Comparison of ENCODE assay signal across 12 cellular contexts in the genomic region with DNA sequence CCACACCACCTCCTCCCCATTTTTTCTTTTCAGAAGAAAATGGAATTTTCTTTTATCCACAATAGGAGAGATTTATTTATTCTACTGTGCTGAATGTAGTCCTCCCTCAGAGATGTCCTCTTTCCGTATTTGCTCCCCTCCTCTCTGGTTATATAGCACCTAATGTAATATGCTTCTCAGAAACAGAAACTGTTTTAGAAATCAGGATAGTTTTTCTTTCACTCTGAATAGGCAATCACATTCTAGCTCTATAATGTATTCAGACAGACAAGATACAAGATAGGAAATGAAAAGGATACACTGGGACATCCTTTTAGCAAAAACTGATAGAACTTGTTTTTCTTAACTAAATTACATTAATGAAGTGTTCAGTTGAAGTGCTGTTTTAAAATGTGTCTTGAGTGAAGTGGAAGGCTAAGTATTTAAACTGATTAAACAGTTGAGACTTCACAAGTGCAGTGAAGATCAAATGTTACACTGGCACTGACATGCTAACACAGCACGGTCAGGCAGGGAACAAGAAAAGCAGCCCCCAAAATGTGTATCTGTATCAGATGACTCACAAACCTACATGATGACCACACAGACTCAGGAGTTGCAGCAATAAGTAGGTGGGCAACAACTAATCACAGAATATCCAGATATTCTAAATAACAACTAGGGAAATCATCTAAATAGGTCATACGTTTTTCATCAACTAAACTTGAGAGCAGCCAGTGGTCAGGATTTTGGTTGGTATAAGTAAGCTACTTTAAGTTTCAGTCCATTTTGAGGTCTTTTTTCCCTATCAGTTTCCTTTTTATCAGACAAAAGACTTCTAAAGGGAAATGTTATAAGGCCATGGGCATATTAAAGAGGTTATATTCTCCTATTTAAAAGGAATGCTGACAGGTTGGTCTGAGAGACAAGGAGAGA.
DNase-seq lines count a peak whose midpoint lies in the region; ATAC-seq and TF ChIP-seq lines count a peak whose summit lies in the region.
"Had no signal": no experiment of that assay in that cellular context is flagged by ENCODE, and none has a peak within 500 bp of the region (broad histone marks: within the 10 kb centered on the region; RNA-seq: fewer than 3 reads in every experiment).

No MANE protein-coding gene starts in this region.

- H4K20me1 ChIP-seq in OCI-LY1 (ENCODE audit: insufficient read depth, low read length): no peaks in the 10 kb centered on the region
- H4K20me1 ChIP-seq: BLaER1 had no signal

- TF ChIP-seq POLR2A in breast epithelium (IDR thresholded peaks at IDR 0.05): no peak

- no peaks in the 10 kb centered on the region for H3K27me3 ChIP-seq in CD8-positive, alpha-beta memory T cell (ENCODE audit: insufficient read depth, low read length, poor library complexity, severe bottlenecking)
- H3K27me3 ChIP-seq in OCI-LY1 (ENCODE audit: insufficient read depth, low read length): no peaks in the 10 kb centered on the region
- H3K27me3 ChIP-seq in aorta (ENCODE audit: control insufficient read depth in 1 of 2, insufficient read depth in 2 of 2, low read length in 1 of 2): no peaks in the 10 kb centered on the region
- no peaks in the 10 kb centered on the region for H3K27me3 ChIP-seq in breast epithelium
- H3K27me3 ChIP-seq: BLaER1 had no signal

- CTCF ChIA-PET in CD8-positive, alpha-beta memory T cell (lab: Charles Lee): interaction anchor here (0.7 kb wide), 1 partner anchor 1488 kb away, joined by 3 read pairs; no protein-coding TSS in a partner anchor

- peaks cover 8% of the 10 kb centered on the region; the same call in 1 of the 2 replicates for H3K79me2 ChIP-seq in OCI-LY1 (ENCODE audit: insufficient read depth, low read length)

- DNase-seq in CD8-positive, alpha-beta memory T cell: no peak
- DNase-seq in NCI-H1105 (lab: John Stamatoyannopoulos, UW) (no peak), aorta (no peak), NCI-H1436 treated with DMSO at 0.1 percent for 48 hours (lab: John Stamatoyannopoulos, UW) (no peak), breast epithelium (ENCODE audit: low spot score in 2 of 2) (no peak)
- DNase-seq: NCI-H187 had no signal

- H3K27me3 Mint-ChIP-seq in CD8-positive, alpha-beta memory T cell: no peaks in the 10 kb centered on the region

- no peak overlapping the region for H3K9ac ChIP-seq in OCI-LY1 (ENCODE audit: low read length)
- H3K9ac ChIP-seq: BLaER1 had no signal

- no peak for TF ChIP-seq CTCF in OCI-LY1 (IDR thresholded peaks at IDR 0.05; ENCODE audit: low read length)
- TF ChIP-seq CTCF in breast epithelium (IDR thresholded peaks at IDR 0.05): no peak

- POLR2A ChIA-PET in CD8-positive, alpha-beta memory T cell (lab: Charles Lee): no interaction called here

- 90 to 91% methylated on average over 3 of the region's 3 CpGs for WGBS in aorta, 2 donors

- H3K36me3 ChIP-seq in CD8-positive, alpha-beta memory T cell (ENCODE audit: insufficient read depth, low read length): no peaks in the 10 kb centered on the region
- peaks cover 98% of the 10 kb centered on the region for H3K36me3 ChIP-seq in OCI-LY1 (ENCODE audit: insufficient read depth, low read length)
- peaks cover 0 to 3% of the 10 kb centered on the region in 2 donors for H3K36me3 ChIP-seq in aorta (ENCODE audit: control insufficient read depth in 1 of 2, insufficient read depth in 2 of 2, low read length in 1 of 2)
- no peaks in the 10 kb centered on the region for H3K36me3 ChIP-seq in breast epithelium
- H3K36me3 ChIP-seq: BLaER1 had no signal

- H2AFZ ChIP-seq in OCI-LY1 (ENCODE audit: low read length): no peak overlapping the region
- H2AFZ ChIP-seq: GM23338 had no signal

- H3K36me3 Mint-ChIP-seq in CD8-positive, alpha-beta memory T cell: peaks cover 6 to 74% (median 29%) of the 10 kb centered on the region in 3 donors

- H3K4me3 ChIP-seq in CD8-positive, alpha-beta memory T cell (ENCODE audit: low read length): no peak overlapping the region
- H3K4me3 ChIP-seq in OCI-LY1 (ENCODE audit: low read depth, low read length, poor library complexity, severe bottlenecking): no peak overlapping the region
- no peak overlapping the region for H3K4me3 ChIP-seq in aorta (ENCODE audit: low read length in 2 of 2)
- H3K4me3 ChIP-seq in breast epithelium: no peak overlapping the region
- H3K4me3 ChIP-seq: BLaER1, GM23338 had no signal

- H3K27ac ChIP-seq in CD8-positive, alpha-beta memory T cell (ENCODE audit: low read depth, low read length): no peak overlapping the region
- H3K27ac ChIP-seq in OCI-LY1 (ENCODE audit: low read depth, low read length, poor library complexity, severe bottlenecking) (peak overlapping the region; percentile 8), aorta (ENCODE audit: low read depth in 1 of 2, low read length in 2 of 2) (no peak overlapping the region), breast epithelium (no peak overlapping the region)
- H3K27ac ChIP-seq: BLaER1 had no signal

- H3K9me3 Mint-ChIP-seq in CD8-positive, alpha-beta memory T cell: no peaks in the 10 kb centered on the region
- H3K9me3 Mint-ChIP-seq: GM23338, nephron had no signal

- no peaks in the 10 kb centered on the region; the same call in 1 of the 2 replicates for H3F3A ChIP-seq in OCI-LY1 (ENCODE audit: insufficient read depth, low read length)

- H3K4me1 ChIP-seq in CD8-positive, alpha-beta memory T cell (ENCODE audit: insufficient read depth, low read length): peaks cover 36% of the 10 kb centered on the region
- peaks cover 25% of the 10 kb centered on the region for H3K4me1 ChIP-seq in OCI-LY1 (ENCODE audit: insufficient read depth, low read length, severe bottlenecking)
- peaks cover 0 to under 1% of the 10 kb centered on the region in 2 donors for H3K4me1 ChIP-seq in aorta (ENCODE audit: control insufficient read depth in 1 of 2, insufficient read depth in 2 of 2, low read length in 2 of 2)
- no peaks in the 10 kb centered on the region for H3K4me1 ChIP-seq in breast epithelium
- H3K4me1 ChIP-seq: BLaER1 had no signal

- peaks cover 13 to 47% (median 45%) of the 10 kb centered on the region in 3 donors for H3K4me1 Mint-ChIP-seq in CD8-positive, alpha-beta memory T cell

- no peak overlapping the region for H3K4me2 ChIP-seq in OCI-LY1 (ENCODE audit: low read length)
- H3K4me2 ChIP-seq: BLaER1, GM23338 had no signal

- intact Hi-C loops in aorta (cut with DNase I) (no loop called here), breast epithelium (cut with DNase I; ENCODE audit: low total_unique reads) (no loop called here)

- peak overlapping the region in 2 of 7 donors; percentile 12 to 14 for H3K4me3 Mint-ChIP-seq in CD8-positive, alpha-beta memory T cell
- H3K4me3 Mint-ChIP-seq: GM23338, nephron had no signal

- peak; percentile 62 for ATAC-seq in GM18907 (IDR thresholded peaks at IDR 0.05; ENCODE audit: unreplicated experiment)
- peak; percentile 61 for ATAC-seq in HG02678 (IDR thresholded peaks at IDR 0.05; ENCODE audit: unreplicated experiment)
- ATAC-seq in aorta (ENCODE audit: low FRiP score): no peak
- ATAC-seq: GM23338 had no signal

- no peaks in the 10 kb centered on the region for H3K9me3 ChIP-seq in CD8-positive, alpha-beta memory T cell (ENCODE audit: low read length)
- H3K9me3 ChIP-seq in OCI-LY1 (ENCODE audit: low read length): no peaks in the 10 kb centered on the region
- H3K9me3 ChIP-seq in aorta (ENCODE audit: control insufficient read depth, low read length): no peaks in the 10 kb centered on the region
- H3K9me3 ChIP-seq in breast epithelium: no peaks in the 10 kb centered on the region
- H3K9me3 ChIP-seq: BLaER1 had no signal

- peak overlapping the region in 6 of 8 donors; percentile 9 to 62 (median 52) for H3K27ac Mint-ChIP-seq in CD8-positive, alpha-beta memory T cell
- H3K27ac Mint-ChIP-seq: GM23338, nephron had no signal

- H3K9me2 ChIP-seq in OCI-LY1 (ENCODE audit: low read depth, low read length): no peaks in the 10 kb centered on the region
